Comparison of ENCODE assay signal across 1 cellular context in the genomic region with DNA sequence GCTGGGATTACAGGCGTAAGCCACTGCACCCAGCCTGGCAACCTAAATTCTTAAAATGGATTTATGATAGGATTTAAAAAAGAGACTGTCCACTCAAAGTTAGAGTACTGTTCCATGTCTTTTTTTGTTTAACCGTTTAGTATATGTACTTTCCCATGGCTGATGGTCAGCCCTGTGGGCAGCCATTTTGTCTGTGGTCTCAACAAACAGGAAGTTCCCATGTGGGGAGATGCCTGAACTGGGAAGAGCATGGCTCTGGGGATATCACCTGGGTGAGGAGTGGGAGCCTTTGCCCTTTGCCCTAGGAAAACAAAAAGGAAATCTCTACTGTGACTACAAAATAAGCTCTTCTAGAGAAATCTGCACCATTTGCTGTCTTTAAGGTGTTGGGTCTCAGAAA.
TF ChIP-seq lines count a peak whose summit lies in the region.

No MANE protein-coding gene starts in this region.

TF ChIP-seq in HCT116, 20 proteins besides CTCF, POLR2A, EP300 and RAD21 (continued from another document):
- TF ChIP-seq ELF1 (IDR thresholded peaks at IDR 0.05; ENCODE audit: borderline replicate concordance, low read depth): no peak
- TF ChIP-seq, protein P1, sequence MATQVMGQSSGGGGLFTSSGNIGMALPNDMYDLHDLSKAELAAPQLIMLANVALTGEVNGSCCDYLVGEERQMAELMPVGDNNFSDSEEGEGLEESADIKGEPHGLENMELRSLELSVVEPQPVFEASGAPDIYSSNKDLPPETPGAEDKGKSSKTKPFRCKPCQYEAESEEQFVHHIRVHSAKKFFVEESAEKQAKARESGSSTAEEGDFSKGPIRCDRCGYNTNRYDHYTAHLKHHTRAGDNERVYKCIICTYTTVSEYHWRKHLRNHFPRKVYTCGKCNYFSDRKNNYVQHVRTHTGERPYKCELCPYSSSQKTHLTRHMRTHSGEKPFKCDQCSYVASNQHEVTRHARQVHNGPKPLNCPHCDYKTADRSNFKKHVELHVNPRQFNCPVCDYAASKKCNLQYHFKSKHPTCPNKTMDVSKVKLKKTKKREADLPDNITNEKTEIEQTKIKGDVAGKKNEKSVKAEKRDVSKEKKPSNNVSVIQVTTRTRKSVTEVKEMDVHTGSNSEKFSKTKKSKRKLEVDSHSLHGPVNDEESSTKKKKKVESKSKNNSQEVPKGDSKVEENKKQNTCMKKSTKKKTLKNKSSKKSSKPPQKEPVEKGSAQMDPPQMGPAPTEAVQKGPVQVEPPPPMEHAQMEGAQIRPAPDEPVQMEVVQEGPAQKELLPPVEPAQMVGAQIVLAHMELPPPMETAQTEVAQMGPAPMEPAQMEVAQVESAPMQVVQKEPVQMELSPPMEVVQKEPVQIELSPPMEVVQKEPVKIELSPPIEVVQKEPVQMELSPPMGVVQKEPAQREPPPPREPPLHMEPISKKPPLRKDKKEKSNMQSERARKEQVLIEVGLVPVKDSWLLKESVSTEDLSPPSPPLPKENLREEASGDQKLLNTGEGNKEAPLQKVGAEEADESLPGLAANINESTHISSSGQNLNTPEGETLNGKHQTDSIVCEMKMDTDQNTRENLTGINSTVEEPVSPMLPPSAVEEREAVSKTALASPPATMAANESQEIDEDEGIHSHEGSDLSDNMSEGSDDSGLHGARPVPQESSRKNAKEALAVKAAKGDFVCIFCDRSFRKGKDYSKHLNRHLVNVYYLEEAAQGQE (IDR thresholded peaks at IDR 0.05; ENCODE audit: low read depth): no peak
- TF ChIP-seq SP1 (IDR thresholded peaks at IDR 0.05; ENCODE audit: low read depth): no peak
TF ChIP-seq in HCT116: peak in this region for 0.
